In the genomic region with DNA sequence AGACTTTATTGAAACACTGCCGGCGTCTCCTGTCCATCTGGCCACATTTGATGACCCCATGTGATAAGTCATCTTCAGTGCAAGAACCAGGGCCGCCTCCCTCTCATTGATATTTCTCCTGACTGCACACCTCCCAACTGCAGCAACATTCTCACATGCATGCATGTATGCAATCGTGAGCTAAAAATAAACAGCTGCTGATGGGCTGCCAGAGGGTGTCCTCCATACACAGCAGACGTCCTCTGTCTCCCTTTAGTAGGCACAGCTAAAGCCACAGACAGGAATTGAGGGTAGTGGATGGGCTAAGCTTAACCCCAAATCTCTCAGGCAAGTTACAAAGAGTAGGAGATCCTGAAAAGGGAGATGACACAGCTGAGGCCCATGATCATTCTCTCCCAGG, we compare ENCODE assay signal across 14 cellular contexts.
A peak's percentile ranks its signal among the peaks of the same experiment; 100 is the strongest.
DNase-seq lines count a peak whose midpoint lies in the region; ATAC-seq and TF ChIP-seq lines count a peak whose summit lies in the region.
"Had no signal": no experiment of that assay in that cellular context is flagged by ENCODE, and none has a peak within 500 bp of the region (broad histone marks: within the 10 kb centered on the region; RNA-seq: fewer than 3 reads in every experiment).

No MANE protein-coding gene starts in this region.

- H3K4me3 ChIP-seq in GM23338: 0 out of 2 replicates have a peak overlapping the region, but pooled peaks have one; percentile 72
- H3K4me3 ChIP-seq in testis: no peak overlapping the region
- no peak overlapping the region for H3K4me3 ChIP-seq in lower lobe of right lung

- H3K27ac Mint-ChIP-seq in GM23338 (no peak overlapping the region), neural crest cell (ENCODE audit: unreplicated experiment) (no peak overlapping the region)
- H3K27ac Mint-ChIP-seq: B cell, CD14-positive monocyte had no signal

- H2AFZ ChIP-seq in GM23338: no peak overlapping the region

- no peaks in the 10 kb centered on the region for H3K9me3 ChIP-seq in testis
- no peaks in the 10 kb centered on the region for H3K9me3 ChIP-seq in lower lobe of right lung

- H3K4me1 ChIP-seq in GM23338 (ENCODE audit: insufficient read depth) (peaks cover 38% of the 10 kb centered on the region), testis (peaks cover 39% of the 10 kb centered on the region), lower lobe of right lung (peaks cover 18% of the 10 kb centered on the region)

- no peak for TF ChIP-seq CTCF in GM23338 (conservative IDR thresholded peaks at IDR 0.05; ENCODE audit: low read depth in 2 of 2)
- TF ChIP-seq CTCF in neural crest cell (conservative IDR thresholded peaks at IDR 0.05): no peak
- no peak for TF ChIP-seq CTCF in testis (IDR thresholded peaks at IDR 0.05)
- TF ChIP-seq CTCF in lower lobe of right lung (IDR thresholded peaks at IDR 0.05): no peak

- H3K36me3 Mint-ChIP-seq in GM23338 (ENCODE audit: low read depth) (no peaks in the 10 kb centered on the region), neural crest cell (ENCODE audit: low read depth) (no peaks in the 10 kb centered on the region)

- H3K9me2 ChIP-seq in GM23338 (ENCODE audit: insufficient read depth): no peaks in the 10 kb centered on the region

- ATAC-seq in GM23338 (no peak), left cardiac atrium (peak; percentile 48 to 54), lower lobe of right lung (no peak), HG03139 (IDR thresholded peaks at IDR 0.05; ENCODE audit: unreplicated experiment) (no peak)

- DNase-seq in GM23338 (ENCODE audit: low spot score) (no peak), MV-4-11 (lab: John Stamatoyannopoulos, UW) (peak; percentile 14), left cardiac atrium (no peak), neural crest cell (ENCODE audit: low read depth, low spot score) (no peak), testis (no peak), lower lobe of right lung (no peak)
- no peak for DNase-seq in stimulated activated naive CD4-positive, alpha-beta T cell treated with Interleukin-2 at 50 U/mL for 16 hours (lab: John Stamatoyannopoulos, UW)
- DNase-seq: NCI-H2029; NCI-H226; NCI-H510A treated with DMSO at 0.1 percent for 48 hours; NK-92 treated with Interleukin-12 subunit alpha and Interleukin-12 subunit beta, amount 100 ng/mL, for 24 hours had no signal

- peaks cover 63% of the 10 kb centered on the region for H3K27me3 Mint-ChIP-seq in GM23338 (ENCODE audit: insufficient read depth, low read depth, poor library complexity)
- peaks cover 75% of the 10 kb centered on the region for H3K27me3 Mint-ChIP-seq in neural crest cell (ENCODE audit: low read depth)

- H3K36me3 ChIP-seq in GM23338 (ENCODE audit: insufficient read depth) (no peaks in the 10 kb centered on the region), testis (ENCODE audit: low read depth, missing control alignments) (no peaks in the 10 kb centered on the region), lower lobe of right lung (no peaks in the 10 kb centered on the region)

- peaks cover 8% of the 10 kb centered on the region for H4K20me1 ChIP-seq in GM23338 (replicated peaks; ENCODE audit: insufficient read depth)

- TF ChIP-seq POLR2A in testis (IDR thresholded peaks at IDR 0.05): no peak

- no peaks in the 10 kb centered on the region; the same call in 2 of the 3 replicates for H3K9me3 Mint-ChIP-seq in GM23338
- no peaks in the 10 kb centered on the region for H3K9me3 Mint-ChIP-seq in neural crest cell

- 0 out of 2 replicates have a peak, but pooled peaks cover 6% of the 10 kb centered on the region for H3F3A ChIP-seq in GM23338 (replicated peaks; ENCODE audit: low read depth)

- WGBS in testis, 2 donors: 24 to 39% methylated on average over 5 of the region's 5 CpGs

- H3K79me2 ChIP-seq in GM23338 (replicated peaks; ENCODE audit: insufficient read depth): no peaks in the 10 kb centered on the region

- intact Hi-C loops in left cardiac atrium (cut with DNase I): loop anchor here in 1 of 2 donors (10.0 kb wide), 1 partner anchor 231 kb away; no protein-coding TSS in a partner anchor
- intact Hi-C loops in testis (cut with DNase I; ENCODE audit: low total_unique reads): no loop called here
- intact Hi-C loops in lower lobe of right lung (cut with DNase I): no loop called here

- H3K4me1 Mint-ChIP-seq in GM23338: peaks cover 29% of the 10 kb centered on the region
- peaks cover 58% of the 10 kb centered on the region for H3K4me1 Mint-ChIP-seq in neural crest cell

- H3K27me3 ChIP-seq in GM23338 (ENCODE audit: insufficient read depth) (peaks cover 94% of the 10 kb centered on the region), testis (no peaks in the 10 kb centered on the region), lower lobe of right lung (ENCODE audit: low read depth) (peaks cover 76% of the 10 kb centered on the region)

- no peak overlapping the region for H3K4me3 Mint-ChIP-seq in GM23338
- H3K4me3 Mint-ChIP-seq in neural crest cell: peak overlapping the region; percentile 96
- H3K4me3 Mint-ChIP-seq: B cell had no signal

- H3K27ac ChIP-seq in GM23338 (ENCODE audit: low read depth) (no peak overlapping the region), testis (peak overlapping the region in 1 of 2 donors; percentile 41), lower lobe of right lung (no peak overlapping the region)

- no peak overlapping the region for H3K4me2 ChIP-seq in GM23338

TF ChIP-seq in GM23338, 12 proteins besides CTCF, POLR2A, EP300 and RAD21:
- TF ChIP-seq ZNF114 (CRISPR knock-in tag; IDR thresholded peaks at IDR 0.05) (no peak), STAT1 (IDR thresholded peaks at IDR 0.05; ENCODE audit: unreplicated experiment) (no peak)

Comparison
In these comparisons a context has a peak if more than half of its experiments do, and no peak if none do; other contexts are left out.
1. ATAC-seq: peak in left cardiac atrium (2 of 2); none in GM23338 (single experiment), lower lobe of right lung (0 of 2) and HG03139 (single experiment).